Comparison of ENCODE assay signal across 8 cellular contexts in the genomic region with DNA sequence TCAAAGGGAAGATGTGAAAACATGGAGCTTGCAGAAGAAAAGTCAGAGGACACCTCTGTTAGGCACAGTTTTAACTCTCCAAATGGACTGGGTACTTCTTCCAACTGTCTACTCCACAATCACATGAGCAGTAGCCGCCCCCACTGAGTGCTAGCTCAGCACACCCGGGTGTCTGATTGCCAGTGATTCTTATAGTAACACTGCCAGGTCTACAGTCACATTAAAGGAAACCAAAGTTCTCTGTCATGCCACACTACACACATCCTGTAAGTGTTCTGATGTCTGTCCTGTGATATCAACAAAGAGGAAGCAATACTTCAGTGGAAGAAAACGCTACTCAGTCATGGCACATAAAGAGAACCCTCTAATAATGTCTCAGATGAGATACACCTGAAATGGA. TPM values are rescaled to one million over a fixed set of nuclear protein-coding genes. Genes with fewer than 3 reads are reported as not detected.
DNase-seq lines count a peak whose midpoint lies in the region; ATAC-seq, FAIRE-seq and TF ChIP-seq lines count a peak whose summit lies in the region.

A gene (minus strand): TSS at position 84 of the 400 bp plus-strand sequence. CDS start 61 bp downstream, at position 23.

- TF ChIP-seq POLR2A in GM12891 (IDR thresholded peaks at IDR 0.05; ENCODE audit: low read depth, low read length) (peak; percentile 54; the same call in 1 of the 2 replicates), testis (IDR thresholded peaks at IDR 0.05) (no peak)

- TF ChIP-seq CTCF in testis (IDR thresholded peaks at IDR 0.05): no peak

- no peaks in the 10 kb centered on the region for H3K27me3 Mint-ChIP-seq in activated T-helper 2 cell treated with anti-CD3 and anti-CD28 coated beads, Interferon-gamma antibody, Interleukin-2, Interleukin-4, amounts not matched to agents 10 μg/mL and 5 μg/mL and 100 μg/mL, durations not matched to agents 14 hours and 24 hours and 36 hours (ENCODE audit: low read depth)

- ATAC-seq in HG02571 (IDR thresholded peaks at IDR 0.05; ENCODE audit: unreplicated experiment): peak; percentile 61

- H3K4me1 Mint-ChIP-seq in activated T-helper 2 cell treated with anti-CD3 and anti-CD28 coated beads, Interferon-gamma antibody, Interleukin-2, Interleukin-4, amounts not matched to agents 10 μg/mL and 5 μg/mL and 100 μg/mL, durations not matched to agents 14 hours and 24 hours and 36 hours (ENCODE audit: low read depth): peaks cover 57% of the 10 kb centered on the region

- intact Hi-C loops in activated T-helper 2 cell treated with anti-CD3 and anti-CD28 coated beads, Interferon-gamma antibody, Interleukin-2, Interleukin-4, amounts not matched to agents 10 μg/mL and 5 μg/mL and 100 μg/mL, durations not matched to agents 14 hours and 24 hours and 36 hours (cut with micrococcal nuclease): loop anchor here (1.0 to 2.0 kb wide), 7 partner anchors 9 to 188 kb away; a partner anchor contains a TSS
- intact Hi-C loops in testis (cut with DNase I; ENCODE audit: low total_unique reads): no loop called here

- no peaks in the 10 kb centered on the region for H3K27me3 ChIP-seq in testis

- 55 to 65% methylated on average over 3 of the region's 3 CpGs for WGBS in testis, 2 donors

- no peak within 1 kb of the TSS for H3K27ac ChIP-seq in testis

- H3K27ac Mint-ChIP-seq in activated T-helper 2 cell treated with anti-CD3 and anti-CD28 coated beads, Interferon-gamma antibody, Interleukin-2, Interleukin-4, amounts not matched to agents 10 μg/mL and 5 μg/mL and 100 μg/mL, durations not matched to agents 14 hours and 24 hours and 36 hours: peak within 1 kb of the TSS; percentile 99

- H3K9me3 ChIP-seq in testis: no peaks in the 10 kb centered on the region

- peaks cover 48% of the 10 kb centered on the region for H3K36me3 Mint-ChIP-seq in activated T-helper 2 cell treated with anti-CD3 and anti-CD28 coated beads, Interferon-gamma antibody, Interleukin-2, Interleukin-4, amounts not matched to agents 10 μg/mL and 5 μg/mL and 100 μg/mL, durations not matched to agents 14 hours and 24 hours and 36 hours (ENCODE audit: low read depth)

- DNase-seq in GM12891 (ENCODE audit: insufficient read length, low spot score): peak; percentile 26
- peak; percentile 50 for DNase-seq in NOMO-1 treated with DMSO at 0.1 percent for 48 hours (lab: John Stamatoyannopoulos, UW; ENCODE audit: unreplicated experiment)
- DNase-seq in activated T-helper 2 cell treated with anti-CD3 and anti-CD28 coated beads, Interferon-gamma antibody, Interleukin-2, Interleukin-4, amounts not matched to agents 10 μg/mL and 5 μg/mL and 100 μg/mL, durations not matched to agents 14 hours and 24 hours and 36 hours (ENCODE audit: low spot score): peak; percentile 63
- no peak for DNase-seq in mesenteric fat pad (ENCODE audit: low spot score)
- DNase-seq in testis: peak; percentile 32
- no peak for DNase-seq in NCI-H524 treated with DMSO at 0.1 percent for 48 hours (lab: John Stamatoyannopoulos, UW)
- no peak for DNase-seq in DMS 273 (lab: John Stamatoyannopoulos, UW; ENCODE audit: unreplicated experiment)

- no peaks in the 10 kb centered on the region for H3K36me3 ChIP-seq in testis (ENCODE audit: low read depth, missing control alignments)

- H3K4me3 Mint-ChIP-seq in activated T-helper 2 cell treated with anti-CD3 and anti-CD28 coated beads, Interferon-gamma antibody, Interleukin-2, Interleukin-4, amounts not matched to agents 10 μg/mL and 5 μg/mL and 100 μg/mL, durations not matched to agents 14 hours and 24 hours and 36 hours (ENCODE audit: low read depth): peak within 1 kb of the TSS; percentile 88

- H3K4me1 ChIP-seq in testis: no peaks in the 10 kb centered on the region

- no peak within 1 kb of the TSS for H3K4me3 ChIP-seq in testis

- no peaks in the 10 kb centered on the region for H3K9me3 Mint-ChIP-seq in activated T-helper 2 cell treated with anti-CD3 and anti-CD28 coated beads, Interferon-gamma antibody, Interleukin-2, Interleukin-4, amounts not matched to agents 10 μg/mL and 5 μg/mL and 100 μg/mL, durations not matched to agents 14 hours and 24 hours and 36 hours

- peak; percentile 98 for FAIRE-seq in GM12891 (lab: Jason Lieb, UNC)

TF ChIP-seq in GM12891, 5 proteins besides CTCF, POLR2A, EP300 and RAD21:
- TF ChIP-seq SPI1 (IDR thresholded peaks at IDR 0.05; ENCODE audit: low read depth, low read length): peak; percentile 23; the same call in 1 of the 2 replicates
- no peak for TF ChIP-seq POU2F2 (IDR thresholded peaks at IDR 0.05; ENCODE audit: low read depth, low read length)
- TF ChIP-seq PAX5 (IDR thresholded peaks at IDR 0.05; ENCODE audit: insufficient read depth, low read length, severe bottlenecking): no peak
- TF ChIP-seq POLR2AphosphoS5 (IDR thresholded peaks at IDR 0.05; ENCODE audit: low read depth, low read length): no peak; the same call in 1 of the 2 replicates
- TF ChIP-seq TAF1 (IDR thresholded peaks at IDR 0.05; ENCODE audit: low read depth, low read length): peak; percentile 34; the same call in 1 of the 2 replicates

RNA-seq across cellular contexts. Expression of the gene that starts here (rescaled TPM):
- polyA plus RNA-seq in GM12891 (2012; ENCODE audit: low read depth, missing spikeins): 7.5 TPM
- total RNA-seq in activated T-helper 2 cell treated with anti-CD3 and anti-CD28 coated beads, Interferon-gamma antibody, Interleukin-2, Interleukin-4, amounts not matched to agents 10 μg/mL and 5 μg/mL and 100 μg/mL, durations not matched to agents 14 hours and 24 hours and 36 hours: 48.6 and 50.5 TPM in 2 replicates
- 14.9 TPM for total RNA-seq in mesenteric fat pad
- total RNA-seq in testis: 1 to 10 TPM; 3.1 to 3.2 TPM
- 3.6 TPM for polyA plus RNA-seq in testis (ENCODE audit: insufficient read depth, low read depth, low replicate concordance)

Comparison
In these comparisons a context has a peak if more than half of its experiments do, and no peak if none do; other contexts are left out.
1. DNase-seq: peak in GM12891 (single experiment), NOMO-1 treated with DMSO at 0.1 percent for 48 hours (single experiment), activated T-helper 2 cell treated with anti-CD3 and anti-CD28 coated beads, Interferon-gamma antibody, Interleukin-2, Interleukin-4, amounts not matched to agents 10 μg/mL and 5 μg/mL and 100 μg/mL, durations not matched to agents 14 hours and 24 hours and 36 hours (single experiment) and testis (single experiment); none in mesenteric fat pad (single experiment), NCI-H524 treated with DMSO at 0.1 percent for 48 hours (single experiment) and DMS 273 (single experiment).